17 cellular contexts compared by ENCODE assay signal in the genomic region with DNA sequence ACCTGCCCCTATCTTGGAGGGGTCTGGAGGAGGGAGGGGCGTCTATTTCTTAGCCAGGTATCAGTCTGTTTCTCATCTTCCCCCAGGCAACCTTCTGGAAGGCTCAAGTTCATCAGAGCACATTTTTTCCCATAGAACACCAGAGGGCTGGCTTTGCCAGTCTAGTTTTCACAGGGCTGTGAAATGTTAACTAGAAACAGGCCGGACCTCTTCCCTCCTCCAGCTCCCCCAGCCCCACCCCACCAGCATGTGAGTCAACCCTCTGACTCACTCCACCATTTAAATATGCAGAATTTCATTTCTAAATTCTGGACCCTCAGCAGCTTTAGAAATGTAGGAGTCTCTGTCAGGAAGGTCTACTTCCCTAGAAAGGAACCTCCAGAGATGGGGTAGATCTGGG.
A peak's percentile ranks its signal among the peaks of the same experiment; 100 is the strongest.
DNase-seq lines count a peak whose midpoint lies in the region; ATAC-seq, FAIRE-seq and TF ChIP-seq lines count a peak whose summit lies in the region.
"Had no signal": no experiment of that assay in that cellular context is flagged by ENCODE, and none has a peak within 500 bp of the region (broad histone marks: within the 10 kb centered on the region; RNA-seq: fewer than 3 reads in every experiment).

No MANE protein-coding gene starts in this region.

- H3K36me3 Mint-ChIP-seq in Calu3 (ENCODE audit: insufficient read depth, unreplicated experiment) (no peaks in the 10 kb centered on the region), nephron progenitor cell (ENCODE audit: low read depth) (peaks cover 18% of the 10 kb centered on the region)
- H3K36me3 Mint-ChIP-seq: activated naive CD8-positive, alpha-beta T cell had no signal

- peaks cover 86% of the 10 kb centered on the region for H3K27me3 Mint-ChIP-seq in Calu3 (ENCODE audit: unreplicated experiment)
- H3K27me3 Mint-ChIP-seq in nephron progenitor cell (ENCODE audit: low read depth, poor library complexity): no peaks in the 10 kb centered on the region
- H3K27me3 Mint-ChIP-seq: activated naive CD8-positive, alpha-beta T cell; CD4-positive, alpha-beta T cell; dendritic cell treated with granulocyte-macrophage colony-stimulating factor and Interleukin-4, amounts not matched to agents 40 ng/mL and 50 ng/mL, for 4 days had no signal

- H3K4me3 Mint-ChIP-seq in Calu3 (ENCODE audit: low read depth, unreplicated experiment) (no peak overlapping the region), nephron progenitor cell (no peak overlapping the region)
- H3K4me3 Mint-ChIP-seq: activated naive CD8-positive, alpha-beta T cell; CD4-positive, alpha-beta T cell; dendritic cell treated with granulocyte-macrophage colony-stimulating factor and Interleukin-4, amounts not matched to agents 40 ng/mL and 50 ng/mL, for 4 days; T-helper 2 cell treated with Interferon-gamma antibody and Interleukin-4, amounts not matched to agents 5 μg/mL and 100 μg/mL, for 36 hours had no signal

- no peaks in the 10 kb centered on the region for H3K9me3 Mint-ChIP-seq in Calu3 (ENCODE audit: low read depth, unreplicated experiment)
- no peaks in the 10 kb centered on the region for H3K9me3 Mint-ChIP-seq in nephron progenitor cell
- H3K9me3 Mint-ChIP-seq: CD4-positive, alpha-beta T cell; dendritic cell treated with granulocyte-macrophage colony-stimulating factor and Interleukin-4, amounts not matched to agents 40 ng/mL and 50 ng/mL, for 4 days; T-helper 2 cell treated with Interferon-gamma antibody and Interleukin-4, amounts not matched to agents 5 μg/mL and 100 μg/mL, for 36 hours had no signal

- no peak for FAIRE-seq in GM12891 (lab: Jason Lieb, UNC)

- intact Hi-C loops in Calu3 (cut with micrococcal nuclease; ENCODE audit: unreplicated experiment): no loop called here

- DNase-seq in Calu3: peak; percentile 47
- peak; percentile 73 for DNase-seq in RPMI7951 (ENCODE audit: low read depth)
- peak; percentile 81 for DNase-seq in fibroblast of gingiva (ENCODE audit: low read depth)
- DNase-seq in nephron progenitor cell: no peak
- no peak for DNase-seq in GM12891 (ENCODE audit: insufficient read length, low spot score)
- DNase-seq in T1000 (lab: John Stamatoyannopoulos, UW): no peak
- no peak for DNase-seq in globus pallidus (ENCODE audit: low spot score)
- DNase-seq: CD4-positive, alpha-beta T cell; mesenchymal stem cell; NCI-H1048; NCI-H446; psoas muscle; stimulated activated naive CD4-positive, alpha-beta T cell treated with Interleukin-2 at 50 U/mL for 16 hours had no signal

- no TSS peak for BruUV-seq in Calu3 (replicated peaks; lab: Mats Ljungman, UMichigan)

- CTCF ChIA-PET in Calu3 (lab: Charles Lee): interaction anchor here (0.9 to 2.2 kb wide), 2 partner anchors 12 to 24 kb away, joined by 3 to 5 read pairs; no protein-coding TSS in a partner anchor

- no peak for TF ChIP-seq POLR2A in GM12891 (IDR thresholded peaks at IDR 0.05; ENCODE audit: low read depth, low read length)

- H3K27ac Mint-ChIP-seq in Calu3 (ENCODE audit: unreplicated experiment): no peak overlapping the region
- H3K27ac Mint-ChIP-seq in nephron progenitor cell: peak overlapping the region; percentile 36
- H3K27ac Mint-ChIP-seq: activated naive CD8-positive, alpha-beta T cell; CD4-positive, alpha-beta T cell; dendritic cell treated with granulocyte-macrophage colony-stimulating factor and Interleukin-4, amounts not matched to agents 40 ng/mL and 50 ng/mL, for 4 days; T-helper 2 cell treated with Interferon-gamma antibody and Interleukin-4, amounts not matched to agents 5 μg/mL and 100 μg/mL, for 36 hours had no signal

- ATAC-seq in HG03095 (IDR thresholded peaks at IDR 0.05; ENCODE audit: unreplicated experiment): no peak

- H3K4me1 Mint-ChIP-seq in Calu3 (ENCODE audit: low read depth, unreplicated experiment) (peaks cover 13% of the 10 kb centered on the region), nephron progenitor cell (peaks cover 18% of the 10 kb centered on the region)

- TF ChIP-seq CTCF in Calu3 (IDR thresholded peaks at IDR 0.05; ENCODE audit: unreplicated experiment) (no peak), nephron progenitor cell (IDR thresholded peaks at IDR 0.05) (no peak)

TF ChIP-seq in GM12891, 5 proteins besides CTCF, POLR2A, EP300 and RAD21:
- TF ChIP-seq TAF1 (IDR thresholded peaks at IDR 0.05; ENCODE audit: low read depth, low read length) (no peak), POLR2AphosphoS5 (IDR thresholded peaks at IDR 0.05; ENCODE audit: low read depth, low read length) (no peak), PAX5 (IDR thresholded peaks at IDR 0.05; ENCODE audit: insufficient read depth, low read length, severe bottlenecking) (no peak), SPI1 (IDR thresholded peaks at IDR 0.05; ENCODE audit: low read depth, low read length) (no peak), POU2F2 (IDR thresholded peaks at IDR 0.05; ENCODE audit: low read depth, low read length) (no peak)

Comparison
In these comparisons a context has a peak if more than half of its experiments do, and no peak if none do; other contexts are left out.
1. DNase-seq: peak in Calu3 (single experiment), RPMI7951 (single experiment) and fibroblast of gingiva (single experiment); none in nephron progenitor cell (single experiment), GM12891 (single experiment), T1000 (single experiment) and globus pallidus (single experiment).